Comparison of ENCODE assay signal across 18 cellular contexts in the genomic region with DNA sequence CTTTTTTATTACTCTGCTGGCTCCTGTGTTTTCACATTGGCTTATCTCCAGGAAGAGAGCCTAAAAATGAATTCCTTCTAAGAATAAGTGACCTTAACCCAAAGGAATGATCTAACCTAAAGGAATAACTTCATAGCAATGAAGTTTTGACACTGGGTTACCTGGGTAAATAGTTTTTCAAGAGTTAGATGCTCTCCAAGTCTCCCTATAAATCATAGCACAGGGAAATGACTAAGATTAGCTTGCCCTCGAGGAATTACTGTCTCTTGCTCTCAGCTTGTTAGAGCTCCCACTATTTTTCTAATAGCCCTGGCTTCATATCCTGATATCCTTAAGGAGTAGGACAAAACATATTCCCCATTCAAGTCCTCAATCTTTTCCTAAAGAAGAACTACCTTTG.
DNase-seq lines count a peak whose midpoint lies in the region; ATAC-seq and TF ChIP-seq lines count a peak whose summit lies in the region.
"Had no signal": no experiment of that assay in that cellular context is flagged by ENCODE, and none has a peak within 500 bp of the region (broad histone marks: within the 10 kb centered on the region; RNA-seq: fewer than 3 reads in every experiment).

No MANE protein-coding gene starts in this region.

- H2AFZ ChIP-seq in GM23338 (peak overlapping the region; percentile 61; the same call in 1 of the 2 replicates), PC-3 (ENCODE audit: low read length) (no peak overlapping the region)

- no peak overlapping the region; the same call in 1 of the 2 replicates for H3K27ac Mint-ChIP-seq in GM23338
- H3K27ac Mint-ChIP-seq in mesothelial cell of epicardium = peak overlapping the region; percentile 43
- H3K27ac Mint-ChIP-seq: CD8-positive, alpha-beta memory T cell had no signal

- H4K20me1 ChIP-seq in GM23338 (replicated peaks; ENCODE audit: insufficient read depth) (no peaks in the 10 kb centered on the region), PC-3 (ENCODE audit: low read length) (no peaks in the 10 kb centered on the region)
- H4K20me1 ChIP-seq: BLaER1 treated with 17β-estradiol and CSF1 and Interleukin-3, amounts not matched to agents 10 nM and 100 nM had no signal

- H3K36me3 Mint-ChIP-seq in GM23338 (ENCODE audit: low read depth) (peaks cover 24% of the 10 kb centered on the region; the same call in 2 of the 3 replicates), mesothelial cell of epicardium (peaks cover 9% of the 10 kb centered on the region)
- H3K36me3 Mint-ChIP-seq: CD8-positive, alpha-beta memory T cell had no signal

- H3F3A ChIP-seq in GM23338 (replicated peaks; ENCODE audit: low read depth) = no peaks in the 10 kb centered on the region
- no peaks in the 10 kb centered on the region for H3F3A ChIP-seq in PC-3 (ENCODE audit: low read length, unreplicated experiment)

- H3K9ac ChIP-seq in PC-3 (ENCODE audit: low read length) = no peak overlapping the region
- H3K9ac ChIP-seq: BLaER1 treated with 17β-estradiol and CSF1 and Interleukin-3, amounts not matched to agents 10 nM and 100 nM had no signal

- POLR2A ChIA-PET in PC-3 (lab: Charles Lee; ENCODE audit: unreplicated experiment) = no interaction called here

- H3K27ac ChIP-seq in GM23338 (ENCODE audit: low read depth) (no peak overlapping the region), PC-3 (ENCODE audit: low read length) (no peak overlapping the region)

- H3K4me1 ChIP-seq in GM23338 (ENCODE audit: insufficient read depth) (peaks cover 15% of the 10 kb centered on the region; the same call in 1 of the 2 replicates), PC-3 (ENCODE audit: insufficient read depth, low read length) (no peaks in the 10 kb centered on the region)

- no peak for ATAC-seq in GM23338
- peak; percentile 76 for ATAC-seq in PC-3
- ATAC-seq in HG02623 (IDR thresholded peaks at IDR 0.05; ENCODE audit: unreplicated experiment) = no peak
- ATAC-seq: Right ventricle myocardium inferior had no signal

- no peaks in the 10 kb centered on the region for H3K27me3 Mint-ChIP-seq in GM23338 (ENCODE audit: insufficient read depth, low read depth, poor library complexity)
- H3K27me3 Mint-ChIP-seq in mesothelial cell of epicardium (ENCODE audit: low read depth) = no peaks in the 10 kb centered on the region
- H3K27me3 Mint-ChIP-seq: CD8-positive, alpha-beta memory T cell had no signal

- H3K9me3 Mint-ChIP-seq in GM23338 (peaks cover 28% of the 10 kb centered on the region), mesothelial cell of epicardium (peaks cover 14% of the 10 kb centered on the region)
- H3K9me3 Mint-ChIP-seq: CD8-positive, alpha-beta memory T cell had no signal

- no peaks in the 10 kb centered on the region for H3K36me3 ChIP-seq in GM23338 (ENCODE audit: insufficient read depth)
- no peaks in the 10 kb centered on the region for H3K36me3 ChIP-seq in PC-3 (ENCODE audit: low read depth, low read length)
- H3K36me3 ChIP-seq: BLaER1 treated with 17β-estradiol and CSF1 and Interleukin-3, amounts not matched to agents 10 nM and 100 nM had no signal

- TF ChIP-seq CTCF in GM23338 (conservative IDR thresholded peaks at IDR 0.05; ENCODE audit: low read depth in 2 of 2) (no peak), PC-3 (conservative IDR thresholded peaks at IDR 0.05; ENCODE audit: low read depth, low read length) (no peak), mesothelial cell of epicardium (IDR thresholded peaks at IDR 0.05; ENCODE audit: unreplicated experiment) (no peak)

- DNase-seq in GM23338 (ENCODE audit: low spot score) (no peak), PC-3 (peak; percentile 43), dermis blood vessel endothelial cell (peak; percentile 28), mesothelial cell of epicardium (ENCODE audit: low spot score in 2 of 2, unreplicated experiment in 2 of 2) (no peak), NCI-H1436 (lab: John Stamatoyannopoulos, UW) (no peak), NCI-H1694 treated with DMSO at 0.1 percent for 48 hours (lab: John Stamatoyannopoulos, UW) (no peak), T1000 (lab: John Stamatoyannopoulos, UW) (no peak)
- DNase-seq: CD8-positive, alpha-beta memory T cell; DMS79 treated with DMSO at 0.1 percent for 48 hours; GDM1; KBM-7; MV-4-11; NCI-H187 treated with DMSO at 0.1 percent for 48 hours; NCI-H526; SW 1271 had no signal

- H3K9me2 ChIP-seq in GM23338 (ENCODE audit: insufficient read depth) = no peaks in the 10 kb centered on the region
- H3K9me2 ChIP-seq in PC-3 (replicated peaks; ENCODE audit: low read length) = no peaks in the 10 kb centered on the region

- H3K4me2 ChIP-seq in GM23338 = no peak overlapping the region
- no peak overlapping the region for H3K4me2 ChIP-seq in PC-3 (ENCODE audit: low read length)

- intact Hi-C loops in PC-3 (cut with micrococcal nuclease) = no loop called here

- no TSS peak for BruUV-seq in PC-3 (replicated peaks; lab: Mats Ljungman, UMichigan)

- no peaks in the 10 kb centered on the region for H3K9me3 ChIP-seq in PC-3 (ENCODE audit: low read length)

- H3K4me1 Mint-ChIP-seq in GM23338 (peaks cover 13% of the 10 kb centered on the region), mesothelial cell of epicardium (peaks cover 22% of the 10 kb centered on the region)
- H3K4me1 Mint-ChIP-seq: CD8-positive, alpha-beta memory T cell had no signal

- no peak overlapping the region for H3K4me3 ChIP-seq in GM23338
- no peak overlapping the region for H3K4me3 ChIP-seq in PC-3 (ENCODE audit: low read length)
- H3K4me3 ChIP-seq: BLaER1 treated with 17β-estradiol and CSF1 and Interleukin-3, amounts not matched to agents 10 nM and 100 nM had no signal

- no peaks in the 10 kb centered on the region for H3K79me2 ChIP-seq in GM23338 (replicated peaks; ENCODE audit: insufficient read depth)
- no peaks in the 10 kb centered on the region for H3K79me2 ChIP-seq in PC-3 (ENCODE audit: low read length)

- H3K4me3 Mint-ChIP-seq in GM23338 = no peak overlapping the region
- H3K4me3 Mint-ChIP-seq in mesothelial cell of epicardium = no peak overlapping the region
- H3K4me3 Mint-ChIP-seq: CD8-positive, alpha-beta memory T cell had no signal

- no peaks in the 10 kb centered on the region for H3K27me3 ChIP-seq in GM23338 (ENCODE audit: insufficient read depth)
- H3K27me3 ChIP-seq in PC-3 (ENCODE audit: low read length) = no peaks in the 10 kb centered on the region
- H3K27me3 ChIP-seq: BLaER1 treated with 17β-estradiol and CSF1 and Interleukin-3, amounts not matched to agents 10 nM and 100 nM had no signal

- CTCF ChIA-PET in PC-3 (lab: Charles Lee) = interaction anchor here (0.6 kb wide), 1 partner anchor 645 kb away, joined by 3 read pairs; no protein-coding TSS in a partner anchor

TF ChIP-seq in GM23338, 12 proteins besides CTCF, POLR2A, EP300 and RAD21:
- TF ChIP-seq NANOG (IDR thresholded peaks at IDR 0.05; ENCODE audit: borderline replicate concordance) (no peak), JUNB (IDR thresholded peaks at IDR 0.05; ENCODE audit: unreplicated experiment) (no peak), EZH2 (IDR thresholded peaks at IDR 0.05; ENCODE audit: low read depth, unreplicated experiment) (no peak), POLR2AphosphoS5 (IDR thresholded peaks at IDR 0.05; ENCODE audit: low read depth) (no peak)

Comparison
In these comparisons a context has a peak if more than half of its experiments do, and no peak if none do; other contexts are left out.
1. DNase-seq: peak in PC-3 (single experiment) and dermis blood vessel endothelial cell (single experiment); none in GM23338 (single experiment), mesothelial cell of epicardium (0 of 2), NCI-H1436 (single experiment), NCI-H1694 treated with DMSO at 0.1 percent for 48 hours (single experiment) and T1000 (single experiment).